Comparison of ENCODE assay signal across 10 cellular contexts in genomic region chr19:14385492-14385891, GRCh38. TPM values are rescaled to one million over a fixed set of nuclear protein-coding genes. Genes with fewer than 3 reads are reported as not detected.
DNase-seq lines count a peak whose midpoint lies in the region; ATAC-seq, FAIRE-seq and TF ChIP-seq lines count a peak whose summit lies in the region.
"Had no signal": no experiment of that assay in that cellular context is flagged by ENCODE, and none has a peak within 500 bp of the region (broad histone marks: within the 10 kb centered on the region; RNA-seq: fewer than 3 reads in every experiment).

No MANE protein-coding gene starts in this region.

- H3K4me3 ChIP-seq in CD8-positive, alpha-beta T cell (ENCODE audit: low read depth, low read length): peak overlapping the region; percentile 69
- no peak overlapping the region for H3K4me3 ChIP-seq in HL-60 (replicated peaks; ENCODE audit: insufficient read depth, low read length)
- H3K4me3 ChIP-seq in GM12878: peak overlapping the region; percentile 86
- peak overlapping the region in 7 of 8 donors; percentile 28 to 89 (median 78) for H3K4me3 ChIP-seq in spleen

- peaks cover 28% of the 10 kb centered on the region for H3K4me1 Mint-ChIP-seq in CD8-positive, alpha-beta T cell (ENCODE audit: low read depth)

- SMC1A ChIA-PET in GM12878 (lab: Charles Lee; ENCODE audit: uncharacterized antibody, unreplicated experiment): interaction anchor here (2.0 to 11.2 kb wide), 2 partner anchors 11 to 23 kb away, joined by 10 to 297 read pairs; no protein-coding TSS in a partner anchor

- TF ChIP-seq RAD21 in GM12878 (IDR thresholded peaks at IDR 0.05; ENCODE audit: insufficient read depth, low read depth, low read length): no peak

- peaks cover 23% of the 10 kb centered on the region for H3K4me1 ChIP-seq in CD8-positive, alpha-beta T cell (ENCODE audit: insufficient read depth, low read length)
- peaks cover 7% of the 10 kb centered on the region for H3K4me1 ChIP-seq in GM12878 (ENCODE audit: control insufficient read depth, insufficient read depth, low read length)
- H3K4me1 ChIP-seq in spleen: peaks cover 8 to 86% (median 60%) of the 10 kb centered on the region in 6 donors

- peak; percentile 43; the same call in 1 of the 2 replicates for TF ChIP-seq POLR2A in GM12878 (IDR thresholded peaks at IDR 0.05; ENCODE audit: low read depth, low read length)
- no peak for TF ChIP-seq POLR2A in spleen (IDR thresholded peaks at IDR 0.05)

- peak overlapping the region; percentile 90 for H3K4me3 Mint-ChIP-seq in CD8-positive, alpha-beta T cell

- intact Hi-C loops in CD8-positive, alpha-beta T cell (cut with DNase I, micrococcal nuclease): loop anchor here in 1 of 2 experiments (10.0 kb wide), 1 partner anchor 541 kb away; no protein-coding TSS in a partner anchor
- intact Hi-C loops in GM12878 (cut with micrococcal nuclease; ENCODE audit: unreplicated experiment): no loop called here
- intact Hi-C loops in spleen (cut with DNase I; ENCODE audit: low total_unique reads): no loop called here

- 13% methylated on average over 11 of the region's 11 CpGs for WGBS in GM12878 (ENCODE audit: insufficient coverage, insufficient replicate concordance, low lambda C conversion rate, missing lambda C conversion rate)
- 12 to 18% (median 15%) methylated on average over 10 to 11 of the region's 11 CpGs for WGBS in spleen, 5 donors

- RAD21 ChIA-PET in GM12878 (lab: Charles Lee; ENCODE audit: unreplicated experiment): interaction anchor here (0.6 to 9.3 kb wide), 4 partner anchors 10 to 379 kb away, joined by 3 to 270 read pairs (median 4); no protein-coding TSS in a partner anchor

- DNase-seq in CD8-positive, alpha-beta T cell: peak in 2 of 7 experiments; percentile 49 to 56
- DNase-seq in HL-60 (ENCODE audit: low read depth in 1 of 2, low spot score in 1 of 2) (no peak), GM12878 (ENCODE audit: low read depth, low spot score) (no peak), spleen (peak; percentile 85), KG1 (lab: John Stamatoyannopoulos, UW) (no peak), DMS153 treated with DMSO at 0.1 percent for 48 hours (lab: John Stamatoyannopoulos, UW; ENCODE audit: unreplicated experiment) (no peak)
- DNase-seq: posterior cingulate gyrus, Right ventricle myocardium superior had no signal

- peak overlapping the region; percentile 75 for H3K27ac ChIP-seq in CD8-positive, alpha-beta T cell (ENCODE audit: low read depth, low read length)
- H3K27ac ChIP-seq in HL-60 (replicated peaks): peak overlapping the region; percentile 98
- H3K27ac ChIP-seq in GM12878 (ENCODE audit: control insufficient read depth, insufficient read depth): peak overlapping the region; percentile 98
- H3K27ac ChIP-seq in spleen: peak overlapping the region in 7 of 8 donors; percentile 91 to 98 (median 93)

- TF ChIP-seq EP300 in GM12878 (IDR thresholded peaks at IDR 0.05; ENCODE audit: borderline replicate concordance in 1 of 2, control insufficient read depth in 1 of 2, low read depth in 2 of 2, low read length in 2 of 2): no peak

- CTCF ChIA-PET in CD8-positive, alpha-beta T cell (lab: Charles Lee): interaction anchor here (0.7 to 9.6 kb wide), 5 partner anchors 21 to 177 kb away, joined by 3 to 118 read pairs (median 4); no protein-coding TSS in a partner anchor
- CTCF ChIA-PET in GM12878 (lab: Yijun Ruan, JAX): interaction anchor here (1.8 to 8.5 kb wide), 4 partner anchors 17 to 23 kb away, joined by 4 to 80 read pairs (median 48); no protein-coding TSS in a partner anchor

- peak overlapping the region; percentile 85 for H3K9ac ChIP-seq in GM12878 (ENCODE audit: control insufficient read depth, insufficient read depth, low read length)

- no peaks in the 10 kb centered on the region for H3K27me3 ChIP-seq in CD8-positive, alpha-beta T cell (ENCODE audit: insufficient read depth, low read length)
- H3K27me3 ChIP-seq in HL-60 (ENCODE audit: insufficient read depth, poor library complexity, severe bottlenecking): no peaks in the 10 kb centered on the region
- H3K27me3 ChIP-seq in GM12878 (replicated peaks in 1 of 2; ENCODE audit: control insufficient read depth in 2 of 2, insufficient read depth in 2 of 2, low read length in 1 of 2): no peaks in the 10 kb centered on the region
- no peaks in the 10 kb centered on the region for H3K27me3 ChIP-seq in spleen (replicated peaks in 1 of 7)

- H2AFZ ChIP-seq in GM12878 (ENCODE audit: control insufficient read depth, low read depth, low read length): no peak overlapping the region

- H3K9me3 ChIP-seq in CD8-positive, alpha-beta T cell (ENCODE audit: low read length): no peaks in the 10 kb centered on the region
- H3K9me3 ChIP-seq in GM12878 (replicated peaks; ENCODE audit: control insufficient read depth, insufficient read depth, low read length) (no peaks in the 10 kb centered on the region), spleen (no peaks in the 10 kb centered on the region)

- peaks cover 14% of the 10 kb centered on the region for H3K36me3 ChIP-seq in CD8-positive, alpha-beta T cell (ENCODE audit: insufficient read depth, low read length)
- H3K36me3 ChIP-seq in GM12878 (ENCODE audit: control insufficient read depth in 2 of 2, insufficient read depth in 2 of 2, low read length in 1 of 2) (peaks cover 0 to 2% of the 10 kb centered on the region in 2 experiments; a peak in 3 of 4 replicates), spleen (peaks cover 0 to 46% (median 22%) of the 10 kb centered on the region in 6 donors)

- H4K20me1 ChIP-seq in GM12878 (ENCODE audit: control insufficient read depth, insufficient read depth): no peaks in the 10 kb centered on the region

- no peak for FAIRE-seq in GM12878 (lab: Jason Lieb, UNC)

- peaks cover 59% of the 10 kb centered on the region for H3K79me2 ChIP-seq in GM12878 (ENCODE audit: control insufficient read depth, insufficient read depth, low read length)

- peak overlapping the region; percentile 94 for H3K27ac Mint-ChIP-seq in CD8-positive, alpha-beta T cell

- no peaks in the 10 kb centered on the region for H3K27me3 Mint-ChIP-seq in CD8-positive, alpha-beta T cell (ENCODE audit: low read depth)

- TF ChIP-seq CTCF in CD8-positive, alpha-beta T cell (IDR thresholded peaks at IDR 0.05): no peak
- TF ChIP-seq CTCF in HL-60 (IDR thresholded peaks at IDR 0.05; ENCODE audit: insufficient read depth, low read length): no peak
- no peak for TF ChIP-seq CTCF in GM12878 (IDR thresholded peaks at IDR 0.05 in 2 of 3, conservative IDR thresholded peaks at IDR 0.05 in 1 of 3; ENCODE audit: control insufficient read depth in 2 of 3, extremely low read depth in 1 of 3, insufficient read depth in 1 of 3, low read depth in 3 of 3, low read length in 3 of 3)
- no peak for TF ChIP-seq CTCF in spleen (IDR thresholded peaks at IDR 0.05 in 8 of 11, conservative IDR thresholded peaks at IDR 0.05 in 3 of 11)

- H3K4me2 ChIP-seq in GM12878 (ENCODE audit: control insufficient read depth, insufficient read depth): peak overlapping the region; percentile 99

- H3K36me3 Mint-ChIP-seq in CD8-positive, alpha-beta T cell: peaks cover 48% of the 10 kb centered on the region

- ATAC-seq in CD8-positive, alpha-beta T cell: no peak
- peak; percentile 4 for ATAC-seq in GM12878
- no peak for ATAC-seq in GM21825 (IDR thresholded peaks at IDR 0.05; ENCODE audit: unreplicated experiment)
- ATAC-seq in GM19035 (IDR thresholded peaks at IDR 0.05; ENCODE audit: unreplicated experiment): no peak

- BruUV-seq in GM12878 (replicated peaks; lab: Mats Ljungman, UMichigan): no TSS peak

- no peaks in the 10 kb centered on the region for H3K9me3 Mint-ChIP-seq in CD8-positive, alpha-beta T cell

- POLR2A ChIA-PET in CD8-positive, alpha-beta T cell (lab: Charles Lee): interaction anchor here (0.6 to 1.2 kb wide), 2 partner anchors 15 to 28 kb away, joined by 3 to 4 read pairs; no protein-coding TSS in a partner anchor
- POLR2A ChIA-PET in GM12878 (lab: Charles Lee): interaction anchor here (0.6 to 9.6 kb wide), 5 partner anchors 18 to 400 kb away, joined by 3 to 331 read pairs (median 4); no protein-coding TSS in a partner anchor

- in situ Hi-C loops in GM12878 (cut with MboI): no loop called here

RNA-seq across cellular contexts. Expression of gene ADGRE5, which starts 4.2 kb away (rescaled TPM):
- 100 to 1,000 TPM; 822 to 834 TPM for total RNA-seq in CD8-positive, alpha-beta T cell
- total RNA-seq in GM12878 (2013; cell fraction: nucleolus; rRNA removed): 147 and 180 TPM in 2 replicates
- total RNA-seq in GM12878 (2014; rRNA removed) (75.3 and 81.7 TPM in 2 replicates), GM12878 (2014; rRNA removed; fragmentation: Illumina TruSeq; extraction: Trizol) (20.7 and 23.9 TPM in 2 replicates), GM12878 (2021) (103 and 111 TPM in 2 replicates), spleen (100 to 1,000 TPM; 190 to 455 (median 280) TPM)
- polyA plus RNA-seq in GM12878 (2011; ENCODE audit: low read depth): 23.2 TPM
- polyA plus RNA-seq in GM12878 (2011; rRNA removed) (19.1 and 31.8 TPM in 2 replicates), GM12878 (2014; fragmentation: Illumina TruSeq; extraction: Trizol) (31.0 and 48.2 TPM in 2 replicates), GM12878 (2014; fragmentation: Nextera tagmentation; extraction: Ambion mirVana) (1 to 10 TPM; 4.0 to 4.5 TPM), GM12878 (2014; rRNA removed) (59.7 and 67.2 TPM in 2 replicates), GM12878 (2016; fragmentation: Nextera tagmentation; extraction: Ambion mirVana) (10 to 100 TPM; 66.3 to 71.8 TPM), spleen (10 to 100 TPM; 42.8 to 87.8 (median 55.7) TPM)
- polyA plus RNA-seq in GM12878 (2011; cell fraction: cytosol; rRNA removed): 42.8 and 43.6 TPM in 2 replicates
- polyA plus RNA-seq in GM12878 (2011; cell fraction: nucleus; rRNA removed): 211 and 230 TPM in 2 replicates
- 62.9 and 69.7 TPM in 2 replicates for polyA plus RNA-seq in GM12878 (2012)
- 58.1 and 96.5 TPM in 2 replicates for polyA minus RNA-seq in GM12878 (2011; rRNA and poly(A)+ RNA removed)
- 35.2 and 47.0 TPM in 2 replicates for polyA minus RNA-seq in GM12878 (2011; cell fraction: cytosol; rRNA and poly(A)+ RNA removed)
- 50.1 and 74.1 TPM in 2 replicates for polyA minus RNA-seq in GM12878 (2011; cell fraction: nucleus; rRNA and poly(A)+ RNA removed)

RNA-seq across cellular contexts. Expression of gene DDX39A, which starts 33.6 kb away (rescaled TPM):
- 100 to 1,000 TPM; 342 to 372 TPM for total RNA-seq in CD8-positive, alpha-beta T cell
- total RNA-seq in GM12878 (2013; cell fraction: nucleolus; rRNA removed): 162 and 204 TPM in 2 replicates
- total RNA-seq in GM12878 (2014; rRNA removed): 248 and 280 TPM in 2 replicates
- 109 and 116 TPM in 2 replicates for total RNA-seq in GM12878 (2014; rRNA removed; fragmentation: Illumina TruSeq; extraction: Trizol)
- 218 and 236 TPM in 2 replicates for total RNA-seq in GM12878 (2021)
- 90.3 TPM for polyA plus RNA-seq in GM12878 (2011; ENCODE audit: low read depth)
- polyA plus RNA-seq in GM12878 (2011; rRNA removed): 56.8 and 134 TPM in 2 replicates
- polyA plus RNA-seq in GM12878 (2011; cell fraction: cytosol; rRNA removed): 158 and 220 TPM in 2 replicates
- polyA plus RNA-seq in GM12878 (2011; cell fraction: nucleus; rRNA removed): 1,234 and 1,343 TPM in 2 replicates
- 147 and 173 TPM in 2 replicates for polyA plus RNA-seq in GM12878 (2012)
- 40.7 and 113 TPM in 2 replicates for polyA plus RNA-seq in GM12878 (2014; fragmentation: Illumina TruSeq; extraction: Trizol)
- 100 to 1,000 TPM; 168 to 212 TPM for polyA plus RNA-seq in GM12878 (2014; fragmentation: Nextera tagmentation; extraction: Ambion mirVana)
- 249 and 298 TPM in 2 replicates for polyA plus RNA-seq in GM12878 (2014; rRNA removed)
- polyA plus RNA-seq in GM12878 (2016; fragmentation: Nextera tagmentation; extraction: Ambion mirVana): 100 to 1,000 TPM; 356 to 378 TPM
- polyA minus RNA-seq in GM12878 (2011; rRNA and poly(A)+ RNA removed): 84.7 and 109 TPM in 2 replicates
- polyA minus RNA-seq in GM12878 (2011; cell fraction: cytosol; rRNA and poly(A)+ RNA removed): 46.0 and 52.9 TPM in 2 replicates
- polyA minus RNA-seq in GM12878 (2011; cell fraction: nucleus; rRNA and poly(A)+ RNA removed): 125 and 175 TPM in 2 replicates
- 100 to 1,000 TPM in 6 of 7 donors, 10 to 100 TPM in 1; 81.8 to 155 (median 124) TPM for total RNA-seq in spleen
- polyA plus RNA-seq in spleen: 100 to 1,000 TPM; 176 to 267 (median 248) TPM

RNA-seq across cellular contexts. Expression of gene PKN1, which starts 47.6 kb away (rescaled TPM):
- 100 to 1,000 TPM; 152 to 158 TPM for total RNA-seq in CD8-positive, alpha-beta T cell
- total RNA-seq in GM12878 (2013; cell fraction: nucleolus; rRNA removed): 65.2 and 69.3 TPM in 2 replicates
- total RNA-seq in GM12878 (2014; rRNA removed): 68.0 and 80.0 TPM in 2 replicates
- 47.8 and 54.2 TPM in 2 replicates for total RNA-seq in GM12878 (2014; rRNA removed; fragmentation: Illumina TruSeq; extraction: Trizol)
- total RNA-seq in GM12878 (2021): 189 and 202 TPM in 2 replicates
- polyA plus RNA-seq in GM12878 (2011; ENCODE audit: low read depth): 24.3 TPM
- 26.0 and 49.8 TPM in 2 replicates for polyA plus RNA-seq in GM12878 (2011; rRNA removed)
- polyA plus RNA-seq in GM12878 (2011; cell fraction: cytosol; rRNA removed): 60.4 and 77.2 TPM in 2 replicates
- 89.7 and 112 TPM in 2 replicates for polyA plus RNA-seq in GM12878 (2011; cell fraction: nucleus; rRNA removed)
- polyA plus RNA-seq in GM12878 (2012): 75.7 and 100 TPM in 2 replicates
- 18.9 and 45.4 TPM in 2 replicates for polyA plus RNA-seq in GM12878 (2014; fragmentation: Illumina TruSeq; extraction: Trizol)
- polyA plus RNA-seq in GM12878 (2014; fragmentation: Nextera tagmentation; extraction: Ambion mirVana): 1 to 10 TPM; 1.0 to 1.4 TPM
- polyA plus RNA-seq in GM12878 (2014; rRNA removed): 77.3 and 91.2 TPM in 2 replicates
- polyA plus RNA-seq in GM12878 (2016; fragmentation: Nextera tagmentation; extraction: Ambion mirVana): 10 to 100 TPM; 51.3 to 60.1 TPM
- 59.2 and 121 TPM in 2 replicates for polyA minus RNA-seq in GM12878 (2011; rRNA and poly(A)+ RNA removed)
- polyA minus RNA-seq in GM12878 (2011; cell fraction: cytosol; rRNA and poly(A)+ RNA removed): 51.6 and 70.8 TPM in 2 replicates
- 17.0 and 26.6 TPM in 2 replicates for polyA minus RNA-seq in GM12878 (2011; cell fraction: nucleus; rRNA and poly(A)+ RNA removed)
- 100 to 1,000 TPM; 138 to 213 (median 175) TPM for total RNA-seq in spleen
- 100 to 1,000 TPM in 2 of 3 donors, 10 to 100 TPM in 1; 93.3 to 186 (median 113) TPM for polyA plus RNA-seq in spleen
